In the genomic region with DNA sequence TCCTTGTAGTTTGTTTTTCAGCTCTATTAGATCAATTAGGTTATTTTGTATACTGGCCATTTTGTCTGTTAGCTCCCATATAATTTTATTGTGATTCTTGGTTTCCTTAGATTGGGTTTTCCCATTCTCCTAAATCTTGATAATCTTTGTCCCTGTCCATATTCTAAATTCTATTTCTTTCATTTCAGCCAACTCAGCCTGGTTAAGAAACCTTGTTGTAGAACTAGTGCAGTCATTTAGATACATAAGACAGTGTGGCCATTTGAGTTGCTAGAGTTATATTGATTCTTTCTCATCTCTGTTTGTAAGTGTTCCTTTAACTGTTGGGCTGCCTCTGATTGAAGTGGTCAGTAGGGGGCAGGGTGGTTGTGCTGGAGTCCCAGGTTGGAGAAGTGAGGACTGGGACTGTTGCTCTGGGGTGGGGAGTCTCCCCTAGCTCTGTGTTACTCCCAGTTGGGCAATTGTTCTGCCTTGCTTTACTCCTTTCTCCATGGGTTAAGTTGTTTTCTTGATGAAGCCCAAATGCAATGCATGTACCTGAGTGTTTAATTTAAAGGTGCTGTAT, we compare ENCODE assay signal across 1 cellular context.
TF ChIP-seq lines count a peak whose summit lies in the region.

No MANE protein-coding gene starts in this region.

TF ChIP-seq in K562, 482 proteins besides CTCF, POLR2A, EP300 and RAD21 (continued from another document):
- TF ChIP-seq, protein P1, sequence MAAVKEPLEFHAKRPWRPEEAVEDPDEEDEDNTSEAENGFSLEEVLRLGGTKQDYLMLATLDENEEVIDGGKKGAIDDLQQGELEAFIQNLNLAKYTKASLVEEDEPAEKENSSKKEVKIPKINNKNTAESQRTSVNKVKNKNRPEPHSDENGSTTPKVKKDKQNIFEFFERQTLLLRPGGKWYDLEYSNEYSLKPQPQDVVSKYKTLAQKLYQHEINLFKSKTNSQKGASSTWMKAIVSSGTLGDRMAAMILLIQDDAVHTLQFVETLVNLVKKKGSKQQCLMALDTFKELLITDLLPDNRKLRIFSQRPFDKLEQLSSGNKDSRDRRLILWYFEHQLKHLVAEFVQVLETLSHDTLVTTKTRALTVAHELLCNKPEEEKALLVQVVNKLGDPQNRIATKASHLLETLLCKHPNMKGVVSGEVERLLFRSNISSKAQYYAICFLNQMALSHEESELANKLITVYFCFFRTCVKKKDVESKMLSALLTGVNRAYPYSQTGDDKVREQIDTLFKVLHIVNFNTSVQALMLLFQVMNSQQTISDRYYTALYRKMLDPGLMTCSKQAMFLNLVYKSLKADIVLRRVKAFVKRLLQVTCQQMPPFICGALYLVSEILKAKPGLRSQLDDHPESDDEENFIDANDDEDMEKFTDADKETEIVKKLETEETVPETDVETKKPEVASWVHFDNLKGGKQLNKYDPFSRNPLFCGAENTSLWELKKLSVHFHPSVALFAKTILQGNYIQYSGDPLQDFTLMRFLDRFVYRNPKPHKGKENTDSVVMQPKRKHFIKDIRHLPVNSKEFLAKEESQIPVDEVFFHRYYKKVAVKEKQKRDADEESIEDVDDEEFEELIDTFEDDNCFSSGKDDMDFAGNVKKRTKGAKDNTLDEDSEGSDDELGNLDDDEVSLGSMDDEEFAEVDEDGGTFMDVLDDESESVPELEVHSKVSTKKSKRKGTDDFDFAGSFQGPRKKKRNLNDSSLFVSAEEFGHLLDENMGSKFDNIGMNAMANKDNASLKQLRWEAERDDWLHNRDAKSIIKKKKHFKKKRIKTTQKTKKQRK (IDR thresholded peaks at IDR 0.05; ENCODE audit: borderline replicate concordance, low read depth, low read length) = no peak
- TF ChIP-seq SRSF7 (optimal IDR thresholded peaks at IDR 0.05; ENCODE audit: low read depth, low read length) (no peak), ZKSCAN1 (IDR thresholded peaks at IDR 0.05; ENCODE audit: low read depth, low read length) (no peak)
